ENCODE assay signal across 8 cellular contexts in genomic region chr5:137754236-137754960, GRCh38. TPM values are rescaled to one million over a fixed set of nuclear protein-coding genes. Genes with fewer than 3 reads are reported as not detected.
DNase-seq lines count a peak whose midpoint lies in the region; ATAC-seq and TF ChIP-seq lines count a peak whose summit lies in the region.

Gene HNRNPA0, minus strand, starts transcription at chr5:137754363. Its CDS starts 297 bp downstream, at chr5:137754066.

- DNase-seq in NCI-H748 treated with DMSO at 0.1 percent for 48 hours (lab: John Stamatoyannopoulos, UW), result peak; percentile 97
- peak; percentile 93 to 94 for DNase-seq in activated CD4-positive, alpha-beta T cell treated with anti-CD3 and anti-CD28 coated beads, Interleukin-2, amount 50 U/mL, for 24 hours (ENCODE audit: low read depth in 1 of 2, low spot score in 1 of 2)
- DNase-seq in dermis blood vessel endothelial cell, result peak; percentile 98
- DNase-seq in stimulated activated CD4-positive, alpha-beta T cell treated with anti-CD3 and anti-CD28 coated beads, Interleukin-4, amount 100 ng/mL, for 24 hours, result peak; percentile 97

- no peaks in the 10 kb centered on the region for H3K9me3 ChIP-seq in liver (ENCODE audit: control insufficient read depth in 4 of 4, low read length in 3 of 4)

- peak; percentile 77 for ATAC-seq in GM19372 (IDR thresholded peaks at IDR 0.05; ENCODE audit: low read depth, unreplicated experiment)
- peak; percentile 48 for ATAC-seq in HG03558 (IDR thresholded peaks at IDR 0.05; ENCODE audit: extremely low read depth, unreplicated experiment)

- H3K36me3 ChIP-seq in liver (ENCODE audit: control insufficient read depth in 4 of 4, insufficient read depth in 3 of 4, low read depth in 1 of 4, low read length in 3 of 4), result no peaks in the 10 kb centered on the region

- H3K27me3 ChIP-seq in liver (ENCODE audit: control insufficient read depth in 4 of 4, insufficient read depth in 4 of 4, low read length in 3 of 4), result no peaks in the 10 kb centered on the region

- TF ChIP-seq RAD21 in liver (IDR thresholded peaks at IDR 0.05), result no peak

- TF ChIP-seq CTCF in C4-2B (conservative IDR thresholded peaks at IDR 0.05), result no peak
- no peak for TF ChIP-seq CTCF in liver (IDR thresholded peaks at IDR 0.05; ENCODE audit: low read depth, low read length, missing input control)

- under 1% methylated on average over 77 of the region's 77 CpGs for WGBS in liver

- H3K4me3 ChIP-seq in liver (ENCODE audit: low read depth in 1 of 3, low read length in 3 of 3), result peak within 1 kb of the TSS; percentile 73 to 79 (median 73)

- peak within 1 kb of the TSS; percentile 96 for H3K27ac ChIP-seq in C4-2B
- H3K27ac ChIP-seq in liver (ENCODE audit: low read depth in 1 of 2, low read length in 2 of 2), result peak within 1 kb of the TSS; percentile 99 to 100

- H3K9ac ChIP-seq in liver (ENCODE audit: low read depth in 1 of 2, low read length in 2 of 2), result peak within 1 kb of the TSS; percentile 93 to 96

- H3K4me1 ChIP-seq in liver (ENCODE audit: control insufficient read depth in 4 of 4, insufficient read depth in 4 of 4, low read length in 3 of 4), result peaks cover 3 to 25% (median 15%) of the 10 kb centered on the region in 4 donors

TF ChIP-seq in liver, 16 proteins besides CTCF, POLR2A, EP300 and RAD21:
- TF ChIP-seq, protein P1, sequence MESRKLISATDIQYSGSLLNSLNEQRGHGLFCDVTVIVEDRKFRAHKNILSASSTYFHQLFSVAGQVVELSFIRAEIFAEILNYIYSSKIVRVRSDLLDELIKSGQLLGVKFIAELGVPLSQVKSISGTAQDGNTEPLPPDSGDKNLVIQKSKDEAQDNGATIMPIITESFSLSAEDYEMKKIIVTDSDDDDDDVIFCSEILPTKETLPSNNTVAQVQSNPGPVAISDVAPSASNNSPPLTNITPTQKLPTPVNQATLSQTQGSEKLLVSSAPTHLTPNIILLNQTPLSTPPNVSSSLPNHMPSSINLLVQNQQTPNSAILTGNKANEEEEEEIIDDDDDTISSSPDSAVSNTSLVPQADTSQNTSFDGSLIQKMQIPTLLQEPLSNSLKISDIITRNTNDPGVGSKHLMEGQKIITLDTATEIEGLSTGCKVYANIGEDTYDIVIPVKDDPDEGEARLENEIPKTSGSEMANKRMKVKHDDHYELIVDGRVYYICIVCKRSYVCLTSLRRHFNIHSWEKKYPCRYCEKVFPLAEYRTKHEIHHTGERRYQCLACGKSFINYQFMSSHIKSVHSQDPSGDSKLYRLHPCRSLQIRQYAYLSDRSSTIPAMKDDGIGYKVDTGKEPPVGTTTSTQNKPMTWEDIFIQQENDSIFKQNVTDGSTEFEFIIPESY (IDR thresholded peaks at IDR 0.05), result peak; percentile 97
- TF ChIP-seq TAF1 (conservative IDR thresholded peaks at IDR 0.05) (peak; percentile 90), HNF4A (conservative IDR thresholded peaks at IDR 0.05) (no peak), JUND (IDR thresholded peaks at IDR 0.05) (peak; percentile 32 to 43), SP1 (IDR thresholded peaks at IDR 0.05) (peak; percentile 74), HNF4G (IDR thresholded peaks at IDR 0.05) (no peak), NR2F2 (IDR thresholded peaks at IDR 0.05) (peak; percentile 6), GABPA (IDR thresholded peaks at IDR 0.05 in 1 of 2, conservative IDR thresholded peaks at IDR 0.05 in 1 of 2) (peak; percentile 61 to 89), ATF3 (IDR thresholded peaks at IDR 0.05) (no peak), FOXA1 (IDR thresholded peaks at IDR 0.05) (no peak), EGR1 (IDR thresholded peaks at IDR 0.05; ENCODE audit: low read depth in 2 of 2) (peak; percentile 56 to 64), MAX (IDR thresholded peaks at IDR 0.05) (no peak)
- TF ChIP-seq, protein P2, sequence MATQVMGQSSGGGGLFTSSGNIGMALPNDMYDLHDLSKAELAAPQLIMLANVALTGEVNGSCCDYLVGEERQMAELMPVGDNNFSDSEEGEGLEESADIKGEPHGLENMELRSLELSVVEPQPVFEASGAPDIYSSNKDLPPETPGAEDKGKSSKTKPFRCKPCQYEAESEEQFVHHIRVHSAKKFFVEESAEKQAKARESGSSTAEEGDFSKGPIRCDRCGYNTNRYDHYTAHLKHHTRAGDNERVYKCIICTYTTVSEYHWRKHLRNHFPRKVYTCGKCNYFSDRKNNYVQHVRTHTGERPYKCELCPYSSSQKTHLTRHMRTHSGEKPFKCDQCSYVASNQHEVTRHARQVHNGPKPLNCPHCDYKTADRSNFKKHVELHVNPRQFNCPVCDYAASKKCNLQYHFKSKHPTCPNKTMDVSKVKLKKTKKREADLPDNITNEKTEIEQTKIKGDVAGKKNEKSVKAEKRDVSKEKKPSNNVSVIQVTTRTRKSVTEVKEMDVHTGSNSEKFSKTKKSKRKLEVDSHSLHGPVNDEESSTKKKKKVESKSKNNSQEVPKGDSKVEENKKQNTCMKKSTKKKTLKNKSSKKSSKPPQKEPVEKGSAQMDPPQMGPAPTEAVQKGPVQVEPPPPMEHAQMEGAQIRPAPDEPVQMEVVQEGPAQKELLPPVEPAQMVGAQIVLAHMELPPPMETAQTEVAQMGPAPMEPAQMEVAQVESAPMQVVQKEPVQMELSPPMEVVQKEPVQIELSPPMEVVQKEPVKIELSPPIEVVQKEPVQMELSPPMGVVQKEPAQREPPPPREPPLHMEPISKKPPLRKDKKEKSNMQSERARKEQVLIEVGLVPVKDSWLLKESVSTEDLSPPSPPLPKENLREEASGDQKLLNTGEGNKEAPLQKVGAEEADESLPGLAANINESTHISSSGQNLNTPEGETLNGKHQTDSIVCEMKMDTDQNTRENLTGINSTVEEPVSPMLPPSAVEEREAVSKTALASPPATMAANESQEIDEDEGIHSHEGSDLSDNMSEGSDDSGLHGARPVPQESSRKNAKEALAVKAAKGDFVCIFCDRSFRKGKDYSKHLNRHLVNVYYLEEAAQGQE (IDR thresholded peaks at IDR 0.05), result peak; percentile 62

RNA-seq across cellular contexts. Expression of gene HNRNPA0, which starts in this region (rescaled TPM):
- 11.1 and 12.0 TPM in 2 replicates for total RNA-seq in dermis blood vessel endothelial cell
- total RNA-seq in liver, result 10 to 100 TPM in 1 of 2 donors, 1 to 10 TPM in 1; 4.9 to 12.9 TPM
- 10 to 100 TPM in 1 of 2 donors, 1 to 10 TPM in 1; 1.8 to 10.2 TPM for polyA plus RNA-seq in liver

Comparison
In these comparisons a context has a peak if more than half of its experiments do, and no peak if none do; other contexts are left out.
1. Peak in every context shown above with its lines: DNase-seq, ATAC-seq, H3K4me3 ChIP-seq and H3K27ac ChIP-seq.